ENCODE assay signal across 7 cellular contexts in the genomic region with DNA sequence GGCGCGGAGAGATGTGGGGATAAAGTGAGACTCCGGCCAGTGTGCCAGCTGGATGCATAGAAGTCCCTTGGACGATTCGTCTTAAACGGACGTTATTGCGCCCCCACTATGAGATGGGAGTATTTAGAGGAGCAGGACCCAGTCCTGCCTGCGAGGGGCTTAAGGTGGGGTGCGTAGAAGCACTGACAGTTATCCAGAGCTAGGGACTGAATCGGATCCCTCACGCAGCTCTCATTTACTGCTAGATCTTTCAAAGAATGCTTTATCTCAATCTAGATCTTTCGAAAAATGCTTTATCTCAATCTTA. TPM values are rescaled to one million over a fixed set of nuclear protein-coding genes. Genes with fewer than 3 reads are reported as not detected.
DNase-seq lines count a peak whose midpoint lies in the region; ATAC-seq lines count a peak whose summit lies in the region.

No MANE protein-coding gene starts in this region.

- ATAC-seq in GM19395 (IDR thresholded peaks at IDR 0.05; ENCODE audit: unreplicated experiment) (peak; percentile 25), HG03354 (IDR thresholded peaks at IDR 0.05; ENCODE audit: poor library complexity, severe bottlenecking, unreplicated experiment) (peak; percentile 20), naive B cell (ENCODE audit: low read depth in 2 of 2) (peak; percentile 17 to 25)

- H3K4me1 Mint-ChIP-seq in naive B cell = peaks cover 27 to 70% (median 65%) of the 10 kb centered on the region in 3 donors

- peaks cover 0 to 4% of the 10 kb centered on the region in 2 donors for H3K36me3 Mint-ChIP-seq in naive B cell

- H3K4me3 Mint-ChIP-seq in naive B cell = peak overlapping the region; percentile 86 to 100 (median 100)

- DNase-seq in naive B cell (no peak), inferior parietal cortex (ENCODE audit: extremely low spot score) (no peak), putamen (ENCODE audit: low spot score) (no peak)
- DNase-seq in stimulated activated CD4-positive, alpha-beta T cell treated with anti-CD3 and anti-CD28 coated beads, Interleukin-4, amount 100 ng/mL, for 4 hours = no peak

- peak overlapping the region; percentile 29 for H3K27ac ChIP-seq in cingulate gyrus (ENCODE audit: low read depth, low read length)

- H3K27ac Mint-ChIP-seq in naive B cell = peak overlapping the region; percentile 80 to 98 (median 96)

- H3K27me3 Mint-ChIP-seq in naive B cell = peaks cover 0 to 47% (median 7%) of the 10 kb centered on the region in 3 donors

- H3K9me3 Mint-ChIP-seq in naive B cell = no peaks in the 10 kb centered on the region

RNA-seq across cellular contexts. Expression of a gene that starts 0.6 kb away (rescaled TPM):
- 100 to 1,000 TPM in 5 of 6 donors, 10 to 100 TPM in 1; 97.8 to 211 (median 131) TPM for polyA plus RNA-seq in naive B cell (ENCODE audit: low read depth in 6 of 6)
